10 cellular contexts compared by ENCODE assay signal in the genomic region with DNA sequence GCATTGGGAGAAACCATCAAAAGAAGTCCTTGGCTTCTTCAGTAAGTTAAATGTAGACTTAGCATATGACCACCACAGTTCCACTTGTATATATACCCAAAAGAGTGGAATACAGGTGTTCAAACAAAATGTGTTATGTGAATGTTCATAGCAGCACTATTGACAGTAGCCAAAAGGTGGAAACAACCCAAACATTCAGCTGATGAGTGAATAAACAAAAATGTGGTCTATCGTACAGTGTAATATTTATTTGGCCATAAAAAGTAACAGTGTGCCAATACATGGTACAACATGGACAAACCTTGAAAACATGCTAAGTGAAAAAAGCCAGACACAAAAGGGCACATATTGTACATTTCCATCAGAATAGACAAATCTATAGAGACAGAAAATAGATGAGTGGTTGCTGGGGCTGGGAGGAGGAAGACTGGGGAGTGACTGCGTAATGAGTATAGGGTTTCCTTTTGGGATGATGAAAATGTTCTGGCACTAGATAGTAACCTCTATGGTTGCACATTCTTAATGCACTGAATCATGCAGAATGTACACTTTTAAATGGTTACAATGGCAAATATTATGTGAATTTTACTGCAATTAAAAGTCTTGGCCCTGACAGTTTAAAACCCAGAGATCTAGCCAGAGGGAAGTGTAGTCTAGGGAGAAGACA. TPM values are rescaled to one million over a fixed set of nuclear protein-coding genes. Genes with fewer than 3 reads are reported as not detected.
DNase-seq lines count a peak whose midpoint lies in the region; ATAC-seq and TF ChIP-seq lines count a peak whose summit lies in the region.
"Had no signal": no experiment of that assay in that cellular context is flagged by ENCODE, and none has a peak within 500 bp of the region (broad histone marks: within the 10 kb centered on the region; RNA-seq: fewer than 3 reads in every experiment).

No MANE protein-coding gene starts in this region.

- no peak overlapping the region for H2BK20ac ChIP-seq in H9 (ENCODE audit: low read depth, low read length, poor library complexity, severe bottlenecking)

- no peak overlapping the region for H3K4ac ChIP-seq in H9 (ENCODE audit: low read depth, low read length)

- H2AK5ac ChIP-seq in H9 (ENCODE audit: insufficient read length, low read length), result no peak overlapping the region

- TF ChIP-seq POLR2A in gastroesophageal sphincter (IDR thresholded peaks at IDR 0.05), result no peak

- no peaks in the 10 kb centered on the region for H3K27me3 ChIP-seq in ACC112 (ENCODE audit: insufficient read depth, low read length)
- no peaks in the 10 kb centered on the region for H3K27me3 ChIP-seq in H9 (ENCODE audit: insufficient read depth, low read length)
- H3K27me3 ChIP-seq in gastroesophageal sphincter, result no peaks in the 10 kb centered on the region

- CTCF ChIA-PET in activated CD4-positive, alpha-beta memory T cell treated with anti-CD3 and anti-CD28 coated beads, Interleukin-2, amount 10 ng/mL, durations not matched to agents 7 days and 5 days (lab: Charles Lee), result interaction anchor here (1.2 to 1.3 kb wide), 2 partner anchors 73 to 368 kb away, joined by 3 to 5 read pairs; no protein-coding TSS in a partner anchor

- no peak overlapping the region for H3K4me3 Mint-ChIP-seq in H9
- no peak overlapping the region for H3K4me3 Mint-ChIP-seq in activated CD4-positive, alpha-beta memory T cell treated with anti-CD3 and anti-CD28 coated beads, Interleukin-2, amount 10 ng/mL, durations not matched to agents 7 days and 5 days

- peak overlapping the region; percentile 30; the same call in 1 of the 2 replicates for H3K4me3 ChIP-seq in ACC112 (ENCODE audit: low read depth, low read length)
- H3K4me3 ChIP-seq in gastroesophageal sphincter, result no peak overlapping the region

- WGBS in H9 (ENCODE audit: extremely low coverage, insufficient read length, low lambda C conversion rate), result no CpG with 5 or more reads among the region's 2 CpGs
- WGBS in gastroesophageal sphincter (ENCODE audit: low coverage in 1 of 2), 2 donors, result 67 to 68% methylated on average over 1 to 2 of the region's 2 CpGs

- TF ChIP-seq EP300 in gastroesophageal sphincter (IDR thresholded peaks at IDR 0.05), result no peak

- no peak overlapping the region for H2AFZ ChIP-seq in ACC112 (ENCODE audit: low read length, unreplicated experiment)
- no peak overlapping the region for H2AFZ ChIP-seq in H9 (ENCODE audit: low read length)

- TF ChIP-seq CTCF in H9 (conservative IDR thresholded peaks at IDR 0.05) (no peak), gastroesophageal sphincter (IDR thresholded peaks at IDR 0.05) (no peak)

- H3K23ac ChIP-seq in H9 (ENCODE audit: insufficient read length, low read depth, low read length), result no peak overlapping the region

- H3K4me2 ChIP-seq in H9 (ENCODE audit: insufficient read depth, insufficient read length, low read length), result no peak overlapping the region

- no peak overlapping the region for H4K8ac ChIP-seq in H9 (replicated peaks; ENCODE audit: insufficient read length, low read depth, low read length)

- no peaks in the 10 kb centered on the region for H3K79me1 ChIP-seq in H9 (ENCODE audit: insufficient read depth, low read depth, low read length, poor library complexity, severe bottlenecking)

- no peak overlapping the region for H3T11ph ChIP-seq in H9 (ENCODE audit: low read length)

- intact Hi-C loops in sciatic nerve (cut with DNase I), result no loop called here

- peaks cover 6 to 7% of the 10 kb centered on the region in 2 experiments for H3K4me1 Mint-ChIP-seq in H9
- peaks cover 49% of the 10 kb centered on the region for H3K4me1 Mint-ChIP-seq in activated CD4-positive, alpha-beta memory T cell treated with anti-CD3 and anti-CD28 coated beads, Interleukin-2, amount 10 ng/mL, durations not matched to agents 7 days and 5 days

- H3K27ac Mint-ChIP-seq in H9, result peak overlapping the region in 2 of 3 experiments; percentile 48 to 70; a peak in 2 of 7 replicates
- H3K27ac Mint-ChIP-seq in activated CD4-positive, alpha-beta memory T cell treated with anti-CD3 and anti-CD28 coated beads, Interleukin-2, amount 10 ng/mL, durations not matched to agents 7 days and 5 days, result peak overlapping the region; percentile 44

- no peak overlapping the region for H3K9ac ChIP-seq in H9 (ENCODE audit: extremely low read depth, insufficient read length, low read length)

- H2BK120ac ChIP-seq in H9 (ENCODE audit: low read depth, low read length, poor library complexity, severe bottlenecking), result no peak overlapping the region

- H4K20me1 ChIP-seq in H9 (ENCODE audit: control insufficient read depth, insufficient read depth, insufficient read length), result no peaks in the 10 kb centered on the region

- H3K79me2 ChIP-seq in ACC112 (ENCODE audit: control insufficient read depth, insufficient read depth, low read length, unreplicated experiment) (peaks cover 64% of the 10 kb centered on the region), H9 (ENCODE audit: insufficient read depth, low read length) (peaks cover 20% of the 10 kb centered on the region; the same call in 1 of the 2 replicates)

- H3K18ac ChIP-seq in H9 (ENCODE audit: insufficient read length, low read depth, low read length), result no peak overlapping the region

- peaks cover 29% of the 10 kb centered on the region for H3K36me3 ChIP-seq in ACC112 (ENCODE audit: insufficient read depth, low read length)
- H3K36me3 ChIP-seq in gastroesophageal sphincter, result peaks cover 0 to 59% of the 10 kb centered on the region in 2 donors

- no peaks in the 10 kb centered on the region; the same call in 1 of the 2 replicates for H3K27me3 Mint-ChIP-seq in H9 (ENCODE audit: low read depth)
- H3K27me3 Mint-ChIP-seq in activated CD4-positive, alpha-beta memory T cell treated with anti-CD3 and anti-CD28 coated beads, Interleukin-2, amount 10 ng/mL, durations not matched to agents 7 days and 5 days, result no peaks in the 10 kb centered on the region

- no peak overlapping the region for H3K14ac ChIP-seq in H9 (ENCODE audit: insufficient read depth, low read length)

- no peaks in the 10 kb centered on the region for H3K23me2 ChIP-seq in H9 (ENCODE audit: insufficient read length, low read depth, low read length, poor library complexity, severe bottlenecking)

- no peak overlapping the region for H4K5ac ChIP-seq in H9 (ENCODE audit: insufficient read length, low read depth, low read length)

- H3K9me3 ChIP-seq in H9 (ENCODE audit: control insufficient read depth, low read depth, low read length), result no peaks in the 10 kb centered on the region
- no peaks in the 10 kb centered on the region for H3K9me3 ChIP-seq in gastroesophageal sphincter

- H2BK5ac ChIP-seq in H9 (ENCODE audit: insufficient read length, low read length), result no peak overlapping the region

- POLR2A ChIA-PET in activated CD4-positive, alpha-beta memory T cell treated with anti-CD3 and anti-CD28 coated beads, Interleukin-2, amount 10 ng/mL, durations not matched to agents 7 days and 5 days (lab: Charles Lee), result interaction anchor here (1.0 kb wide), 1 partner anchor 31 kb away, joined by 4 read pairs; no protein-coding TSS in a partner anchor

- peaks cover 35 to 74% (median 66%) of the 10 kb centered on the region in 3 experiments for H3K36me3 Mint-ChIP-seq in H9 (ENCODE audit: insufficient read depth in 1 of 3, low read depth in 3 of 3)
- H3K36me3 Mint-ChIP-seq in activated CD4-positive, alpha-beta memory T cell treated with anti-CD3 and anti-CD28 coated beads, Interleukin-2, amount 10 ng/mL, durations not matched to agents 7 days and 5 days (ENCODE audit: low read depth), result peaks cover 77% of the 10 kb centered on the region

- no peak overlapping the region for H2BK15ac ChIP-seq in H9 (ENCODE audit: low read depth, low read length)

- H3K9me3 Mint-ChIP-seq in H9, result peaks cover 3 to 4% of the 10 kb centered on the region in 2 experiments; a peak in 3 of 5 replicates
- no peaks in the 10 kb centered on the region for H3K9me3 Mint-ChIP-seq in activated CD4-positive, alpha-beta memory T cell treated with anti-CD3 and anti-CD28 coated beads, Interleukin-2, amount 10 ng/mL, durations not matched to agents 7 days and 5 days

- H2BK12ac ChIP-seq in H9 (ENCODE audit: insufficient read length, low read depth, low read length), result no peak overlapping the region

- H3K27ac ChIP-seq in ACC112 (ENCODE audit: low read depth, low read length), result peak overlapping the region; percentile 87
- no peak overlapping the region for H3K27ac ChIP-seq in H9 (ENCODE audit: insufficient read length, low read depth, low read length)
- no peak overlapping the region for H3K27ac ChIP-seq in gastroesophageal sphincter

- no peak for ATAC-seq in sciatic nerve
- no peak for ATAC-seq in gastroesophageal sphincter
- ATAC-seq: Right ventricle myocardium inferior had no signal

- H3K56ac ChIP-seq in H9 (ENCODE audit: insufficient read length, low read depth, low read length), result no peak overlapping the region

- no peak for DNase-seq in H9
- DNase-seq in activated CD4-positive, alpha-beta memory T cell treated with anti-CD3 and anti-CD28 coated beads, Interleukin-2, amount 10 ng/mL, durations not matched to agents 7 days and 5 days, result no peak
- DNase-seq in fibroblast of the conjunctiva (ENCODE audit: low read depth), result peak; percentile 77
- no peak for DNase-seq in sciatic nerve (ENCODE audit: low spot score)
- DNase-seq in epidermal melanocyte (ENCODE audit: insufficient read length, low spot score), result no peak
- no peak for DNase-seq in NCI-H2107 (lab: John Stamatoyannopoulos, UW)
- DNase-seq: NCI-H1048 had no signal

- H3K4me1 ChIP-seq in ACC112 (ENCODE audit: control insufficient read depth, insufficient read depth, low read length, unreplicated experiment) (peaks cover 31% of the 10 kb centered on the region), H9 (ENCODE audit: insufficient read depth, low read length) (no peaks in the 10 kb centered on the region), gastroesophageal sphincter (peaks cover 0 to 50% (median 5%) of the 10 kb centered on the region in 3 donors)

- no peak overlapping the region for H4K91ac ChIP-seq in H9 (ENCODE audit: insufficient read length, low read depth, low read length)

RNA-seq across cellular contexts. Expression of gene ERP29, which starts 5.5 kb away (rescaled TPM):
- total RNA-seq in H9 (2021) (160 and 164 TPM in 2 replicates), sciatic nerve (51.4 TPM), gastroesophageal sphincter (100 to 1,000 TPM in 1 of 4 donors, 10 to 100 TPM in 3; 37.1 to 147 (median 38.1) TPM)
- total RNA-seq in activated CD4-positive, alpha-beta memory T cell treated with anti-CD3 and anti-CD28 coated beads, Interleukin-2, amount 10 ng/mL, durations not matched to agents 7 days and 5 days, result 100 to 1,000 TPM; 169 to 172 TPM

RNA-seq across cellular contexts. Expression of gene TMEM116, which starts 5.7 kb away (rescaled TPM):
- total RNA-seq in H9 (2021) (10.5 and 10.8 TPM in 2 replicates), sciatic nerve (17.7 TPM), gastroesophageal sphincter (10 to 100 TPM in 1 of 4 donors, 1 to 10 TPM in 3; 6.4 to 11.4 (median 6.7) TPM)
- 10 to 100 TPM; 17.8 to 19.7 TPM for total RNA-seq in activated CD4-positive, alpha-beta memory T cell treated with anti-CD3 and anti-CD28 coated beads, Interleukin-2, amount 10 ng/mL, durations not matched to agents 7 days and 5 days
